23 cellular contexts compared by ENCODE assay signal in genomic region chr5:82785941-82786340, GRCh38.
"Had no signal": no experiment of that assay in that cellular context is flagged by ENCODE, and none has a peak within 500 bp of the region (broad histone marks: within the 10 kb centered on the region; RNA-seq: fewer than 3 reads in every experiment).

No MANE protein-coding gene starts in this region.

- H3K27ac ChIP-seq: colonic mucosa, heart left ventricle, left lung, neutrophil, spleen, tibial artery, upper lobe of right lung, vagina had no signal

- H3K4me1 Mint-ChIP-seq: naive thymus-derived CD4-positive, alpha-beta T cell; nephron progenitor cell; stimulated activated memory B cell treated with anti-CD40 and anti-IgM and Interleukin-4, amounts not matched to agents 10 μg/mL and 1 μg/mL and 100 μg/mL, for 72 hours had no signal

- H3K27me3 ChIP-seq: colonic mucosa, heart left ventricle, left lung, neutrophil, spleen, tibial artery, upper lobe of right lung, vagina had no signal

- DNase-seq: colonic mucosa; effector CD4-positive, alpha-beta T cell; heart left ventricle; hypothalamus; kidney glomerular epithelial cell; left lung; mesenchymal stem cell; naive thymus-derived CD4-positive, alpha-beta T cell; nephron progenitor cell; right cardiac atrium; spleen; stimulated activated CD4-positive, alpha-beta T cell treated with anti-CD3 and anti-CD28 coated beads, Interleukin-15, amount 100 ng/mL, for 24 hours; stimulated activated CD4-positive, alpha-beta T cell treated with anti-CD3 and anti-CD28 coated beads, Interleukin-1b, Interleukin-23, amount 100 ng/mL, for 48 hours; stimulated activated CD4-positive, alpha-beta T cell treated with anti-CD3 and anti-CD28 coated beads, Interleukin-4, amount 100 ng/mL, for 24 hours; tibial artery; upper lobe of right lung had no signal

- FAIRE-seq: frontal cortex, islet of Langerhans had no signal

- H3K27ac Mint-ChIP-seq: naive thymus-derived CD4-positive, alpha-beta T cell; nephron progenitor cell; stimulated activated memory B cell treated with anti-CD40 and anti-IgM and Interleukin-4, amounts not matched to agents 10 μg/mL and 1 μg/mL and 100 μg/mL, for 72 hours; stimulated activated naive CD8-positive, alpha-beta T cell treated with anti-CD3 and anti-CD28 coated beads, Interleukin-15, Interleukin-2, amounts not matched to agents 100 ng/mL and 50 ng/mL, for 24 hours had no signal

- H3K36me3 ChIP-seq: colonic mucosa, heart left ventricle, left lung, neutrophil, spleen, tibial artery, upper lobe of right lung, vagina had no signal

- H3K27me3 Mint-ChIP-seq: stimulated activated memory B cell treated with anti-CD40 and anti-IgM and Interleukin-4, amounts not matched to agents 10 μg/mL and 1 μg/mL and 100 μg/mL, for 72 hours; stimulated activated naive CD8-positive, alpha-beta T cell treated with anti-CD3 and anti-CD28 coated beads, Interleukin-15, Interleukin-2, amounts not matched to agents 100 ng/mL and 50 ng/mL, for 24 hours had no signal

- H3K4me1 ChIP-seq: colonic mucosa, heart left ventricle, left lung, spleen, tibial artery, upper lobe of right lung, vagina had no signal

- H3K36me3 Mint-ChIP-seq: naive thymus-derived CD4-positive, alpha-beta T cell; stimulated activated memory B cell treated with anti-CD40 and anti-IgM and Interleukin-4, amounts not matched to agents 10 μg/mL and 1 μg/mL and 100 μg/mL, for 72 hours had no signal

- H3K9me3 Mint-ChIP-seq: nephron progenitor cell; stimulated activated memory B cell treated with anti-CD40 and anti-IgM and Interleukin-4, amounts not matched to agents 10 μg/mL and 1 μg/mL and 100 μg/mL, for 72 hours; stimulated activated naive CD8-positive, alpha-beta T cell treated with anti-CD3 and anti-CD28 coated beads, Interleukin-15, Interleukin-2, amounts not matched to agents 100 ng/mL and 50 ng/mL, for 24 hours had no signal

- ATAC-seq: naive thymus-derived CD4-positive, alpha-beta T cell; right cardiac atrium; stimulated activated memory B cell treated with anti-CD40 and anti-IgM and Interleukin-4, amounts not matched to agents 10 μg/mL and 1 μg/mL and 100 μg/mL, for 72 hours; upper lobe of right lung had no signal

- H3K9me3 ChIP-seq: colonic mucosa, heart left ventricle, left lung, neutrophil, spleen, tibial artery, upper lobe of right lung, vagina had no signal

- H3K4me3 Mint-ChIP-seq: naive thymus-derived CD4-positive, alpha-beta T cell; nephron progenitor cell; stimulated activated memory B cell treated with anti-CD40 and anti-IgM and Interleukin-4, amounts not matched to agents 10 μg/mL and 1 μg/mL and 100 μg/mL, for 72 hours; stimulated activated naive CD8-positive, alpha-beta T cell treated with anti-CD3 and anti-CD28 coated beads, Interleukin-15, Interleukin-2, amounts not matched to agents 100 ng/mL and 50 ng/mL, for 24 hours had no signal

- H3K4me3 ChIP-seq: colonic mucosa, heart left ventricle, left lung, lung, spleen, tibial artery, upper lobe of right lung, vagina had no signal
